ENCODE assay signal across 29 cellular contexts in genomic region chr9:37564931-37565330, GRCh38.
"Had no signal": no experiment of that assay in that cellular context is flagged by ENCODE, and none has a peak within 500 bp of the region (broad histone marks: within the 10 kb centered on the region; RNA-seq: fewer than 3 reads in every experiment).

No MANE protein-coding gene starts in this region.

- DNase-seq: activated CD4-positive, alpha-beta T cell treated with anti-CD3 and anti-CD28 coated beads for 4 hours; activated CD4-positive, alpha-beta T cell treated with anti-CD3 and anti-CD28 coated beads, Interleukin-2, amount 50 U/mL, for 4 hours; activated naive CD4-positive, alpha-beta T cell treated with Interleukin-2 at 50 U/mL for 16 hours; activated T-cell treated with anti-CD3 and anti-CD28 coated beads for 4 hours; activated T-cell treated with anti-CD3 and anti-CD28 coated beads, Interleukin-2, amount 50 U/mL, for 72 hours; anterior cingulate cortex; dermis blood vessel endothelial cell; effector CD4-positive, alpha-beta T cell; esophagus squamous epithelium; foreskin melanocyte; kidney glomerular epithelial cell; left lung; lower lobe of right lung; mucosa of descending colon; retina; stimulated activated CD4-positive, alpha-beta T cell treated with anti-CD3 and anti-CD28 coated beads, Interleukin-12 subunit alpha, Interleukin-12 subunit beta, amount 100 ng/mL, for 4 hours; stimulated activated CD4-positive, alpha-beta T cell treated with anti-CD3 and anti-CD28 coated beads, Interleukin-4, amount 100 ng/mL, for 24 hours; testis; uterus had no signal

- H3K4me1 ChIP-seq: esophagus squamous epithelium, left lung, lower lobe of right lung, testis, transverse colon, uterus had no signal

- H3K9me3 ChIP-seq: lower lobe of right lung, testis, uterus had no signal

- H3K4me3 ChIP-seq: esophagus squamous epithelium, left lung, lower lobe of right lung, mucosa of descending colon, skin epidermis, testis, transverse colon, uterus had no signal

- H3K27ac ChIP-seq: epithelial cell of prostate, esophagus squamous epithelium, left lung, lower lobe of right lung, skin epidermis, testis, transverse colon, uterus had no signal

- H3K4me1 Mint-ChIP-seq: stimulated activated effector memory CD8-positive, alpha-beta T cell treated with anti-CD3 and anti-CD28 coated beads, Interleukin-12 subunit alpha, Interleukin-12 subunit beta, amount 100 ng/mL, for 72 hours had no signal

- H3K36me3 ChIP-seq: lower lobe of right lung, transverse colon, uterus had no signal

- H3K27me3 Mint-ChIP-seq: activated naive CD8-positive, alpha-beta T cell; progenitor cell of endocrine pancreas had no signal

- ATAC-seq: activated T-cell treated with anti-CD3 and anti-CD28 coated beads, Interleukin-2, amount 50 U/mL, for 72 hours; left lung; lower lobe of right lung; sciatic nerve; stimulated activated effector memory CD8-positive, alpha-beta T cell treated with anti-CD3 and anti-CD28 coated beads, Interleukin-12 subunit alpha, Interleukin-12 subunit beta, amount 100 ng/mL, for 72 hours had no signal

- FAIRE-seq: colon, endometrium had no signal

- H3K27ac Mint-ChIP-seq: activated naive CD8-positive, alpha-beta T cell; activated T-cell treated with anti-CD3 and anti-CD28 coated beads, Interleukin-2, amount 50 U/mL, for 72 hours; nephron; progenitor cell of endocrine pancreas; stimulated activated effector memory CD8-positive, alpha-beta T cell treated with anti-CD3 and anti-CD28 coated beads, Interleukin-12 subunit alpha, Interleukin-12 subunit beta, amount 100 ng/mL, for 72 hours had no signal

- H3K4me3 Mint-ChIP-seq: activated naive CD8-positive, alpha-beta T cell; activated T-cell treated with anti-CD3 and anti-CD28 coated beads, Interleukin-2, amount 50 U/mL, for 72 hours; nephron; stimulated activated effector memory CD8-positive, alpha-beta T cell treated with anti-CD3 and anti-CD28 coated beads, Interleukin-12 subunit alpha, Interleukin-12 subunit beta, amount 100 ng/mL, for 72 hours had no signal

- H3K27me3 ChIP-seq: esophagus squamous epithelium, left lung, testis, transverse colon, uterus had no signal
